1 cellular context compared by ENCODE assay signal in the genomic region with DNA sequence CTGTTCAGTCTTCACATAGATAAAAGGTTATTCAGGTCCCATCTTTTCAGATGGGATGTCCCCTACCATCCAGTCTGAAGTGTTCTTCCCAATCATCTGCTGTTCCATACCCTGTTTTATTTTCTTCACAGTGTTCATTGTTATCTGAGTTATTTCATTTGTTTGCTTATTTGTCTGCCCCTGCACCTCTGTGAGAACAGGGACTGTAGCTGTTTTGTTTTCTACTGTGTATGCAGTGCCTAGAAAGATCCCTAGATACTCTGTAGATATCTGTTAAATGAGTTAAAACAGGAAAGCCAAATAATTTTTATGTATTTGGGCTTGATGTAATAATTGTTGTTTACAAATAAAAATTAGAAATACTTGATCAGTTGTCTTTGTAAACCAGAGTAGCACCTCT.
TF ChIP-seq lines count a peak whose summit lies in the region.

No MANE protein-coding gene starts in this region.

TF ChIP-seq in WTC11, 78 proteins besides CTCF, POLR2A, EP300 and RAD21:
- TF ChIP-seq, protein P1, sequence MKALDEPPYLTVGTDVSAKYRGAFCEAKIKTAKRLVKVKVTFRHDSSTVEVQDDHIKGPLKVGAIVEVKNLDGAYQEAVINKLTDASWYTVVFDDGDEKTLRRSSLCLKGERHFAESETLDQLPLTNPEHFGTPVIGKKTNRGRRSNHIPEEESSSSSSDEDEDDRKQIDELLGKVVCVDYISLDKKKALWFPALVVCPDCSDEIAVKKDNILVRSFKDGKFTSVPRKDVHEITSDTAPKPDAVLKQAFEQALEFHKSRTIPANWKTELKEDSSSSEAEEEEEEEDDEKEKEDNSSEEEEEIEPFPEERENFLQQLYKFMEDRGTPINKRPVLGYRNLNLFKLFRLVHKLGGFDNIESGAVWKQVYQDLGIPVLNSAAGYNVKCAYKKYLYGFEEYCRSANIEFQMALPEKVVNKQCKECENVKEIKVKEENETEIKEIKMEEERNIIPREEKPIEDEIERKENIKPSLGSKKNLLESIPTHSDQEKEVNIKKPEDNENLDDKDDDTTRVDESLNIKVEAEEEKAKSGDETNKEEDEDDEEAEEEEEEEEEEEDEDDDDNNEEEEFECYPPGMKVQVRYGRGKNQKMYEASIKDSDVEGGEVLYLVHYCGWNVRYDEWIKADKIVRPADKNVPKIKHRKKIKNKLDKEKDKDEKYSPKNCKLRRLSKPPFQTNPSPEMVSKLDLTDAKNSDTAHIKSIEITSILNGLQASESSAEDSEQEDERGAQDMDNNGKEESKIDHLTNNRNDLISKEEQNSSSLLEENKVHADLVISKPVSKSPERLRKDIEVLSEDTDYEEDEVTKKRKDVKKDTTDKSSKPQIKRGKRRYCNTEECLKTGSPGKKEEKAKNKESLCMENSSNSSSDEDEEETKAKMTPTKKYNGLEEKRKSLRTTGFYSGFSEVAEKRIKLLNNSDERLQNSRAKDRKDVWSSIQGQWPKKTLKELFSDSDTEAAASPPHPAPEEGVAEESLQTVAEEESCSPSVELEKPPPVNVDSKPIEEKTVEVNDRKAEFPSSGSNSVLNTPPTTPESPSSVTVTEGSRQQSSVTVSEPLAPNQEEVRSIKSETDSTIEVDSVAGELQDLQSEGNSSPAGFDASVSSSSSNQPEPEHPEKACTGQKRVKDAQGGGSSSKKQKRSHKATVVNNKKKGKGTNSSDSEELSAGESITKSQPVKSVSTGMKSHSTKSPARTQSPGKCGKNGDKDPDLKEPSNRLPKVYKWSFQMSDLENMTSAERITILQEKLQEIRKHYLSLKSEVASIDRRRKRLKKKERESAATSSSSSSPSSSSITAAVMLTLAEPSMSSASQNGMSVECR (CRISPR knock-in tag; IDR thresholded peaks at IDR 0.05; ENCODE audit: borderline replicate concordance) = no peak
- TF ChIP-seq JUN (CRISPR knock-in tag; IDR thresholded peaks at IDR 0.05) = no peak
- TF ChIP-seq EMX1 (CRISPR knock-in tag; IDR thresholded peaks at IDR 0.05) = no peak
- TF ChIP-seq NR3C1 (CRISPR knock-in tag; conservative IDR thresholded peaks at IDR 0.05; ENCODE audit: low read depth) = no peak
- no peak for TF ChIP-seq MYBL2 (CRISPR knock-in tag; IDR thresholded peaks at IDR 0.05)
- no peak for TF ChIP-seq KAT7 (CRISPR knock-in tag; IDR thresholded peaks at IDR 0.05; ENCODE audit: borderline replicate concordance)
- no peak for TF ChIP-seq TEAD1 (CRISPR knock-in tag; IDR thresholded peaks at IDR 0.05)
- TF ChIP-seq, protein P2, sequence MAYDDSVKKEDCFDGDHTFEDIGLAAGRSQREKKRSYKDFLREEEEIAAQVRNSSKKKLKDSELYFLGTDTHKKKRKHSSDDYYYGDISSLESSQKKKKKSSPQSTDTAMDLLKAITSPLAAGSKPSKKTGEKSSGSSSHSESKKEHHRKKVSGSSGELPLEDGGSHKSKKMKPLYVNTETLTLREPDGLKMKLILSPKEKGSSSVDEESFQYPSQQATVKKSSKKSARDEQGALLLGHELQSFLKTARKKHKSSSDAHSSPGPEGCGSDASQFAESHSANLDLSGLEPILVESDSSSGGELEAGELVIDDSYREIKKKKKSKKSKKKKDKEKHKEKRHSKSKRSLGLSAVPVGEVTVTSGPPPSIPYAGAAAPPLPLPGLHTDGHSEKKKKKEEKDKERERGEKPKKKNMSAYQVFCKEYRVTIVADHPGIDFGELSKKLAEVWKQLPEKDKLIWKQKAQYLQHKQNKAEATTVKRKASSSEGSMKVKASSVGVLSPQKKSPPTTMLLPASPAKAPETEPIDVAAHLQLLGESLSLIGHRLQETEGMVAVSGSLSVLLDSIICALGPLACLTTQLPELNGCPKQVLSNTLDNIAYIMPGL (CRISPR knock-in tag; IDR thresholded peaks at IDR 0.05) = no peak
- no peak for TF ChIP-seq ATF1 (CRISPR knock-in tag; IDR thresholded peaks at IDR 0.05)
